15 cellular contexts compared by ENCODE assay signal in genomic region chr5:172569862-172570558, GRCh38.
DNase-seq lines count a peak whose midpoint lies in the region; ATAC-seq and TF ChIP-seq lines count a peak whose summit lies in the region.
"Had no signal": no experiment of that assay in that cellular context is flagged by ENCODE, and none has a peak within 500 bp of the region (broad histone marks: within the 10 kb centered on the region; RNA-seq: fewer than 3 reads in every experiment).

No MANE protein-coding gene starts in this region.

- DNase-seq in HPDE6-E6E7 (ENCODE audit: extremely low spot score): peak; percentile 33
- DNase-seq in NCI-H524 (lab: John Stamatoyannopoulos, UW): peak; percentile 68 to 83
- peak; percentile 86 for DNase-seq in iPS-NIHi7 (ENCODE audit: extremely low spot score)
- DNase-seq in sigmoid colon: no peak
- DNase-seq in NCI-H1092 treated with DMSO at 0.1 percent for 48 hours (lab: John Stamatoyannopoulos, UW): no peak
- no peak for DNase-seq in NCI-H1436 treated with DMSO at 0.1 percent for 48 hours (lab: John Stamatoyannopoulos, UW)
- DNase-seq: activated gamma-delta T cell, anterior cingulate cortex, kidney glomerular epithelial cell, NCI-H2081 treated with DMSO at 0.1 percent for 48 hours, psoas muscle had no signal

- TF ChIP-seq POLR2A in sigmoid colon (IDR thresholded peaks at IDR 0.05): no peak

- no peak for TF ChIP-seq CTCF in sigmoid colon (IDR thresholded peaks at IDR 0.05)

- no peaks in the 10 kb centered on the region for H3K27me3 ChIP-seq in sigmoid colon
- H3K27me3 ChIP-seq: gastroesophageal sphincter, SJCRH30 had no signal

- H3K4me3 ChIP-seq in sigmoid colon: no peak overlapping the region
- H3K4me3 ChIP-seq: gastroesophageal sphincter, psoas muscle, SJCRH30 had no signal

- WGBS in sigmoid colon, 2 donors: 16 to 57% methylated on average over 15 of the region's 15 CpGs

- intact Hi-C loops in sigmoid colon (cut with DNase I): loop anchor here (2.0 to 5.0 kb wide), 2 partner anchors 65 to 88 kb away; no protein-coding TSS in a partner anchor

- ATAC-seq in GM21360 (IDR thresholded peaks at IDR 0.05; ENCODE audit: unreplicated experiment) (no peak), HG03175 (IDR thresholded peaks at IDR 0.05; ENCODE audit: unreplicated experiment) (no peak)
- ATAC-seq: gastroesophageal sphincter had no signal

- H3K27ac ChIP-seq in sigmoid colon: peak overlapping the region; percentile 27 to 90 (median 64)
- H3K27ac ChIP-seq: psoas muscle, SJCRH30 had no signal

- H3K9me3 ChIP-seq in sigmoid colon: no peaks in the 10 kb centered on the region
- H3K9me3 ChIP-seq: gastroesophageal sphincter, psoas muscle, SJCRH30 had no signal

- peaks cover 0 to 41% (median 28%) of the 10 kb centered on the region in 4 donors for H3K4me1 ChIP-seq in sigmoid colon
- H3K4me1 ChIP-seq: psoas muscle had no signal

- H3K36me3 ChIP-seq in sigmoid colon: no peaks in the 10 kb centered on the region
- H3K36me3 ChIP-seq: gastroesophageal sphincter, SJCRH30 had no signal

- TF ChIP-seq EP300 in sigmoid colon (IDR thresholded peaks at IDR 0.05): no peak

Comparison
In these comparisons a context has a peak if more than half of its experiments do, and no peak if none do; other contexts are left out.
1. DNase-seq: peak in HPDE6-E6E7 (single experiment), NCI-H524 (2 of 2) and iPS-NIHi7 (single experiment); none in sigmoid colon (single experiment), NCI-H1092 treated with DMSO at 0.1 percent for 48 hours (single experiment) and NCI-H1436 treated with DMSO at 0.1 percent for 48 hours (single experiment).